In genomic region chr1:160987359-160988062, GRCh38 we compare ENCODE assay signal across 23 cellular contexts. TPM values are rescaled to one million over a fixed set of nuclear protein-coding genes. Genes with fewer than 3 reads are reported as not detected.
"Had no signal": no experiment of that assay in that cellular context is flagged by ENCODE, and none has a peak within 500 bp of the region (broad histone marks: within the 10 kb centered on the region; RNA-seq: fewer than 3 reads in every experiment).

No MANE protein-coding gene starts in this region.

- H3K36me3 Mint-ChIP-seq: natural killer cell had no signal

- H3K9me3 ChIP-seq: ascending aorta, neutrophil, pancreas, right lobe of liver, stomach, thoracic aorta had no signal

- H3K27ac ChIP-seq: ascending aorta, neutrophil, pancreas, right lobe of liver, stomach, thoracic aorta had no signal

- H3K27ac Mint-ChIP-seq: activated naive CD4-positive, alpha-beta T cell treated with anti-CD3 and anti-CD28 coated beads, Interleukin-2, amount 50 U/mL, for 24 hours; activated T-cell treated with anti-CD3 and anti-CD28 coated beads, Interleukin-2, amount 50 U/mL, for 72 hours; natural killer cell; T-helper 1 cell treated with Interleukin-12 subunit alpha and Interleukin-12 subunit beta and Interleukin-4 antibody, amounts not matched to agents 30 μg/mL and 1 μg/mL, for 36 hours had no signal

- DNase-seq: activated CD4-positive, alpha-beta T cell treated with anti-CD3 and anti-CD28 coated beads for 1 hour; activated CD4-positive, alpha-beta T cell treated with anti-CD3 and anti-CD28 coated beads, Interleukin-2, amount 50 U/mL, for 4 hours; activated effector memory CD4-positive, alpha-beta T cell treated with anti-CD3 and anti-CD28 coated beads, Interleukin-2, amount 50 U/mL, for 16 hours; activated T-cell treated with anti-CD3 and anti-CD28 coated beads, Interleukin-2, amount 50 U/mL, for 72 hours; cortex of kidney; hypothalamus; natural killer cell; pancreas; small intestine; stimulated activated CD4-positive, alpha-beta T cell treated with anti-CD3 and anti-CD28 coated beads, Interleukin-15, amount 100 ng/mL, for 24 hours; stimulated activated CD4-positive, alpha-beta T cell treated with anti-CD3 and anti-CD28 coated beads, Interleukin-2, amount 100 ng/mL, for 48 hours; stomach had no signal

- H3K4me1 ChIP-seq: ascending aorta, pancreas, right lobe of liver had no signal

- H3K36me3 ChIP-seq: ascending aorta, neutrophil, pancreas, right lobe of liver, stomach, thoracic aorta had no signal

- ATAC-seq: activated T-cell treated with anti-CD3 and anti-CD28 coated beads, Interleukin-2, amount 50 U/mL, for 72 hours; natural killer cell; pancreas; right lobe of liver had no signal

- H3K4me1 Mint-ChIP-seq: activated naive CD4-positive, alpha-beta T cell treated with anti-CD3 and anti-CD28 coated beads, Interleukin-2, amount 50 U/mL, for 24 hours had no signal

- H3K4me3 ChIP-seq: ascending aorta, pancreas, right lobe of liver, stomach, thoracic aorta had no signal

- H3K27me3 ChIP-seq: ascending aorta, pancreas, right lobe of liver had no signal

- H3K9me3 Mint-ChIP-seq: activated naive CD4-positive, alpha-beta T cell treated with anti-CD3 and anti-CD28 coated beads, Interleukin-2, amount 50 U/mL, for 24 hours; activated T-cell treated with anti-CD3 and anti-CD28 coated beads, Interleukin-2, amount 50 U/mL, for 72 hours; central memory CD8-positive, alpha-beta T cell; natural killer cell; T-helper 1 cell treated with Interleukin-12 subunit alpha and Interleukin-12 subunit beta and Interleukin-4 antibody, amounts not matched to agents 30 μg/mL and 1 μg/mL, for 36 hours had no signal

- H3K4me3 Mint-ChIP-seq: activated naive CD4-positive, alpha-beta T cell treated with anti-CD3 and anti-CD28 coated beads, Interleukin-2, amount 50 U/mL, for 24 hours; activated T-cell treated with anti-CD3 and anti-CD28 coated beads, Interleukin-2, amount 50 U/mL, for 72 hours; central memory CD8-positive, alpha-beta T cell; natural killer cell; T-helper 1 cell treated with Interleukin-12 subunit alpha and Interleukin-12 subunit beta and Interleukin-4 antibody, amounts not matched to agents 30 μg/mL and 1 μg/mL, for 36 hours had no signal

RNA-seq across cellular contexts. Expression of gene ITLN2, which starts 32.9 kb away (rescaled TPM):
- total RNA-seq: activated CD8-positive, alpha-beta memory T cell treated with anti-CD3 and anti-CD28 coated beads for 36 hours; activated T-cell treated with anti-CD3 and anti-CD28 coated beads, Interleukin-2, amount 50 U/mL, for 72 hours; ascending aorta; frontal cortex; mesenteric fat pad; natural killer cell; pancreas; ureter had no signal

RNA-seq across cellular contexts. Expression of gene TSTD1, which starts 51.3 kb away (rescaled TPM):
- total RNA-seq: ascending aorta had no signal
